ENCODE assay signal across 19 cellular contexts in genomic region chr1:98490099-98490498, GRCh38.
"Had no signal": no experiment of that assay in that cellular context is flagged by ENCODE, and none has a peak within 500 bp of the region (broad histone marks: within the 10 kb centered on the region; RNA-seq: fewer than 3 reads in every experiment).

No MANE protein-coding gene starts in this region.

- H3K27me3 ChIP-seq: adrenal gland, stomach, testis, upper lobe of left lung had no signal

- H3K4me3 Mint-ChIP-seq: effector memory CD8-positive, alpha-beta T cell; immature natural killer cell; nephron had no signal

- H3K4me1 Mint-ChIP-seq: immature natural killer cell, nephron had no signal

- DNase-seq: activated CD4-positive, CD25-positive, alpha-beta regulatory T cell treated with anti-CD3 and anti-CD28 coated beads, Interleukin-2, amount 50 U/mL, for 72 hours; activated naive CD4-positive, alpha-beta T cell treated with anti-CD3 and anti-CD28 coated beads, Interleukin-2, amount 50 U/mL, for 16 hours; adrenal gland; dermis blood vessel endothelial cell; effector memory CD8-positive, alpha-beta T cell; foreskin melanocyte; immature natural killer cell; mesenchymal stem cell; nucleus accumbens; posterior cingulate gyrus; retina; stimulated activated CD4-positive, alpha-beta T cell treated with anti-CD3 and anti-CD28 coated beads, Interleukin-12 subunit alpha, Interleukin-12 subunit beta, amount 100 ng/mL, for 4 hours; stimulated activated CD4-positive, alpha-beta T cell treated with anti-CD3 and anti-CD28 coated beads, Interleukin-2, amount 100 ng/mL, for 24 hours; stomach; testis; upper lobe of left lung had no signal

- ATAC-seq: effector memory CD8-positive, alpha-beta T cell had no signal

- H3K27ac ChIP-seq: adrenal gland, epithelial cell of prostate, stomach, testis, upper lobe of left lung had no signal

- H3K9me3 Mint-ChIP-seq: activated T-helper 2 cell treated with anti-CD3 and anti-CD28 coated beads, Interferon-gamma antibody, Interleukin-2, Interleukin-4, amounts not matched to agents 10 μg/mL and 5 μg/mL and 100 μg/mL, durations not matched to agents 14 hours and 24 hours and 36 hours; nephron had no signal

- H3K4me1 ChIP-seq: adrenal gland, stomach, testis, upper lobe of left lung had no signal

- H3K4me3 ChIP-seq: adrenal gland, stomach, testis, upper lobe of left lung had no signal

- H3K9me3 ChIP-seq: adrenal gland, stomach, testis, upper lobe of left lung had no signal

- H3K36me3 ChIP-seq: adrenal gland, stomach, upper lobe of left lung had no signal
